In genomic region chr4:72418458-72418857, GRCh38 we compare ENCODE assay signal across 10 cellular contexts.
DNase-seq lines count a peak whose midpoint lies in the region; ATAC-seq and TF ChIP-seq lines count a peak whose summit lies in the region.
"Had no signal": no experiment of that assay in that cellular context is flagged by ENCODE, and none has a peak within 500 bp of the region (broad histone marks: within the 10 kb centered on the region; RNA-seq: fewer than 3 reads in every experiment).

No MANE protein-coding gene starts in this region.

- in situ Hi-C loops in astrocyte of the cerebellum (cut with HindIII; ENCODE audit: low sequenced_read_pairs) = no loop called here

- POLR2A ChIA-PET in activated CD8-positive, alpha-beta T cell treated with anti-CD3 and anti-CD28 coated beads, Interleukin-2, amount 10 ng/mL, durations not matched to agents 7 days and 5 days (lab: Charles Lee) = no interaction called here

- H3K9me3 Mint-ChIP-seq in activated CD8-positive, alpha-beta T cell treated with anti-CD3 and anti-CD28 coated beads, Interleukin-2, amount 10 ng/mL, durations not matched to agents 7 days and 5 days (ENCODE audit: insufficient read depth) = no peaks in the 10 kb centered on the region
- H3K9me3 Mint-ChIP-seq in Calu3 (ENCODE audit: low read depth, unreplicated experiment) = no peaks in the 10 kb centered on the region

- H3K36me3 Mint-ChIP-seq in activated CD8-positive, alpha-beta T cell treated with anti-CD3 and anti-CD28 coated beads, Interleukin-2, amount 10 ng/mL, durations not matched to agents 7 days and 5 days (ENCODE audit: low read depth) = no peaks in the 10 kb centered on the region
- no peaks in the 10 kb centered on the region for H3K36me3 Mint-ChIP-seq in Calu3 (ENCODE audit: insufficient read depth, unreplicated experiment)

- peak; percentile 50 for DNase-seq in D341Med (ENCODE audit: low spot score)
- DNase-seq in NCI-H187 (lab: John Stamatoyannopoulos, UW) = peak; percentile 16
- peak; percentile 53 for DNase-seq in astrocyte of the cerebellum (ENCODE audit: low read depth)
- DNase-seq in kidney glomerular epithelial cell (lab: John Stamatoyannopoulos, UW) = peak; percentile 16
- no peak for DNase-seq in activated CD8-positive, alpha-beta T cell treated with anti-CD3 and anti-CD28 coated beads, Interleukin-2, amount 10 ng/mL, durations not matched to agents 7 days and 5 days
- DNase-seq in effector CD4-positive, alpha-beta T cell = no peak
- DNase-seq in Calu3 = no peak
- no peak for DNase-seq in HPDE6-E6E7 (ENCODE audit: extremely low spot score)
- DNase-seq: NCI-H146, upper lobe of left lung had no signal

- no peaks in the 10 kb centered on the region for H3K4me1 Mint-ChIP-seq in activated CD8-positive, alpha-beta T cell treated with anti-CD3 and anti-CD28 coated beads, Interleukin-2, amount 10 ng/mL, durations not matched to agents 7 days and 5 days (ENCODE audit: low read depth)
- no peaks in the 10 kb centered on the region for H3K4me1 Mint-ChIP-seq in Calu3 (ENCODE audit: low read depth, unreplicated experiment)

- intact Hi-C loops in Calu3 (cut with micrococcal nuclease; ENCODE audit: unreplicated experiment) = no loop called here

- H3K27me3 Mint-ChIP-seq in activated CD8-positive, alpha-beta T cell treated with anti-CD3 and anti-CD28 coated beads, Interleukin-2, amount 10 ng/mL, durations not matched to agents 7 days and 5 days (ENCODE audit: low read depth) = no peaks in the 10 kb centered on the region
- no peaks in the 10 kb centered on the region for H3K27me3 Mint-ChIP-seq in Calu3 (ENCODE audit: unreplicated experiment)

- CTCF ChIA-PET in activated CD8-positive, alpha-beta T cell treated with anti-CD3 and anti-CD28 coated beads, Interleukin-2, amount 10 ng/mL, durations not matched to agents 7 days and 5 days (lab: Charles Lee) = no interaction called here
- CTCF ChIA-PET in Calu3 (lab: Charles Lee) = interaction anchor here (1.9 kb wide), 1 partner anchor 92 kb away, joined by 4 read pairs; no protein-coding TSS in a partner anchor

- BruUV-seq in Calu3 (replicated peaks; lab: Mats Ljungman, UMichigan) = no TSS peak

- H3K4me3 Mint-ChIP-seq in activated CD8-positive, alpha-beta T cell treated with anti-CD3 and anti-CD28 coated beads, Interleukin-2, amount 10 ng/mL, durations not matched to agents 7 days and 5 days = no peak overlapping the region
- H3K4me3 Mint-ChIP-seq in Calu3 (ENCODE audit: low read depth, unreplicated experiment) = no peak overlapping the region

- no peak overlapping the region for H3K27ac Mint-ChIP-seq in activated CD8-positive, alpha-beta T cell treated with anti-CD3 and anti-CD28 coated beads, Interleukin-2, amount 10 ng/mL, durations not matched to agents 7 days and 5 days
- H3K27ac Mint-ChIP-seq in Calu3 (ENCODE audit: unreplicated experiment) = no peak overlapping the region

- no peak for TF ChIP-seq CTCF in astrocyte of the cerebellum (IDR thresholded peaks at IDR 0.05; ENCODE audit: low read depth, low read length, missing control alignments)
- TF ChIP-seq CTCF in Calu3 (IDR thresholded peaks at IDR 0.05; ENCODE audit: unreplicated experiment) = no peak

- no peak for ATAC-seq in activated CD8-positive, alpha-beta T cell treated with anti-CD3 and anti-CD28 coated beads, Interleukin-2, amount 10 ng/mL, durations not matched to agents 7 days and 5 days

- no peak overlapping the region for H3K4me3 ChIP-seq in astrocyte of the cerebellum (ENCODE audit: low read depth, low read length)
- H3K4me3 ChIP-seq: upper lobe of left lung had no signal

Comparison
In these comparisons a context has a peak if more than half of its experiments do, and no peak if none do; other contexts are left out.
1. DNase-seq: peak in D341Med (single experiment), NCI-H187 (2 of 2), astrocyte of the cerebellum (single experiment) and kidney glomerular epithelial cell (single experiment); none in activated CD8-positive, alpha-beta T cell treated with anti-CD3 and anti-CD28 coated beads, Interleukin-2, amount 10 ng/mL, durations not matched to agents 7 days and 5 days (single experiment), effector CD4-positive, alpha-beta T cell (single experiment), Calu3 (single experiment) and HPDE6-E6E7 (single experiment).